1 cellular context compared by ENCODE assay signal in genomic region chr7:131109757-131110293, GRCh38.
TF ChIP-seq lines count a peak whose summit lies in the region.

No MANE protein-coding gene starts in this region.

TF ChIP-seq in K562, 482 proteins besides CTCF, POLR2A, EP300 and RAD21 (continued from another document and continues in another):
- TF ChIP-seq CHAMP1 (IDR thresholded peaks at IDR 0.05) (no peak), TAF15 (IDR thresholded peaks at IDR 0.05; ENCODE audit: low read depth, low read length) (no peak), ELF1 (tag; IDR thresholded peaks at IDR 0.05) (peak; percentile 75; the same call in 1 of the 2 replicates), ZBTB34 (CRISPR knock-in tag; IDR thresholded peaks at IDR 0.05) (no peak), PHB2 (IDR thresholded peaks at IDR 0.05; ENCODE audit: low read depth) (no peak), AFF4 (CRISPR knock-in tag; IDR thresholded peaks at IDR 0.05) (peak; percentile 90), CBX8 (IDR thresholded peaks at IDR 0.05; ENCODE audit: borderline replicate concordance, extremely low read depth, low read depth, low read length, poor library complexity, severe bottlenecking) (no peak), NCOA4 (IDR thresholded peaks at IDR 0.05; ENCODE audit: partially characterized antibody) (no peak), XRCC5 (IDR thresholded peaks at IDR 0.05; ENCODE audit: low read depth, low read length) (no peak), BCL6 (CRISPR knock-in tag; IDR thresholded peaks at IDR 0.05) (no peak), SIRT6 (IDR thresholded peaks at IDR 0.05; ENCODE audit: low read depth, low read length) (no peak), ZC3H4 (CRISPR knock-in tag; IDR thresholded peaks at IDR 0.05; ENCODE audit: borderline replicate concordance) (no peak), RBM14 (IDR thresholded peaks at IDR 0.05; ENCODE audit: borderline replicate concordance, insufficient read depth, low read depth, low read length) (no peak), FOS (IDR thresholded peaks at IDR 0.05; ENCODE audit: extremely low read depth, insufficient read length) (no peak), KAT7 (CRISPR knock-in tag; IDR thresholded peaks at IDR 0.05; ENCODE audit: borderline replicate concordance) (peak; percentile 83), TGIF2 (CRISPR knock-in tag; IDR thresholded peaks at IDR 0.05) (0 out of 2 replicates have a peak, but pooled peaks have one; percentile 27), ZNF239 (CRISPR knock-in tag; IDR thresholded peaks at IDR 0.05) (no peak), ZMIZ1 (IDR thresholded peaks at IDR 0.05; ENCODE audit: low read depth in 2 of 2, low read length in 2 of 2) (peak in 1 of 2 experiments; percentile 63; a peak in 2 of 4 replicates), ASH1L (IDR thresholded peaks at IDR 0.05; ENCODE audit: borderline replicate concordance, low read depth, partially characterized antibody) (no peak), ZNF551 (CRISPR knock-in tag; IDR thresholded peaks at IDR 0.05) (no peak), SMC3 (conservative IDR thresholded peaks at IDR 0.05; ENCODE audit: insufficient read depth, low read depth, low read length) (no peak), ZNF134 (CRISPR knock-in tag; conservative IDR thresholded peaks at IDR 0.05) (no peak), SFPQ (IDR thresholded peaks at IDR 0.05; ENCODE audit: low read depth, low read length) (no peak), ZKSCAN1 (IDR thresholded peaks at IDR 0.05; ENCODE audit: low read depth, low read length) (peak; percentile 63; the same call in 1 of the 2 replicates), MTA1 (IDR thresholded peaks at IDR 0.05; ENCODE audit: borderline replicate concordance) (peak; percentile 83), USF2 (CRISPR knock-in tag; IDR thresholded peaks at IDR 0.05) (no peak), ZBTB9 (CRISPR knock-in tag; IDR thresholded peaks at IDR 0.05) (peak; percentile 32; the same call in 1 of the 2 replicates), POLR3G (IDR thresholded peaks at IDR 0.05; ENCODE audit: extremely low read depth, insufficient read length, insufficient replicate concordance) (no peak), E2F5 (CRISPR knock-in tag; IDR thresholded peaks at IDR 0.05) (no peak), ZNF395 (CRISPR knock-in tag; IDR thresholded peaks at IDR 0.05) (0 out of 2 replicates have a peak, but pooled peaks have one; percentile 2), MYNN (IDR thresholded peaks at IDR 0.05) (no peak), MYNN (CRISPR knock-in tag; IDR thresholded peaks at IDR 0.05) (no peak), CXXC5 (CRISPR knock-in tag; IDR thresholded peaks at IDR 0.05) (peak; percentile 76), RBM17 (IDR thresholded peaks at IDR 0.05; ENCODE audit: borderline replicate concordance, low read depth, low read length) (no peak), CREB5 (CRISPR knock-in tag; IDR thresholded peaks at IDR 0.05) (no peak), GATAD2A (IDR thresholded peaks at IDR 0.05) (peak; percentile 71), ZNF449 (CRISPR knock-in tag; IDR thresholded peaks at IDR 0.05) (no peak), DDX20 (tag; IDR thresholded peaks at IDR 0.05; ENCODE audit: low read depth) (no peak), KLF1 (tag; IDR thresholded peaks at IDR 0.05) (0 out of 2 replicates have a peak, but pooled peaks have one; percentile 46)
